Comparison of ENCODE assay signal across 10 cellular contexts in the genomic region with DNA sequence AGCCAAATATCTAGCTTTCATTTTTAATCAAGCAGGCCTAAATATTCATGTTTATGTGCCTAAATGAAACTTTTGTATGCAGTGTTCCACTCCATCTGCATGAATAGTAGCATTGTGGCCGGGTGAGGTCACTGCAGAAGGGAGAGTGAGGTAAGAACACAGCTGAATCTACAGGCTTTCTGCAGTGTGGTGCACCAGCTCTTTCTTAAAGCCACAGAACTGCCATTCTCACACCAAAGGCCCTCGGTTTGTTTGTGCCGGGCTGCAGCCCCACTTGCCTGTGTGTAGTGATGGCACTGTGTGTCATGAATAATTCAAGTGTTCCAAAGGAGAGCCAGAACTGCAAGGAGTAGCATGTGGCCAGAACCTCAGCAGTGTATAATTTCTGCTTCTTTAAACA.
A peak's percentile ranks its signal among the peaks of the same experiment; 100 is the strongest.
DNase-seq lines count a peak whose midpoint lies in the region; ATAC-seq and TF ChIP-seq lines count a peak whose summit lies in the region.
"Had no signal": no experiment of that assay in that cellular context is flagged by ENCODE, and none has a peak within 500 bp of the region (broad histone marks: within the 10 kb centered on the region; RNA-seq: fewer than 3 reads in every experiment).

No MANE protein-coding gene starts in this region.

- H3K27ac ChIP-seq in AG04450 (ENCODE audit: low read depth, low read length) = no peak overlapping the region

- H3K36me3 ChIP-seq in adipocyte (ENCODE audit: control insufficient read depth, insufficient read depth, low read length, severe bottlenecking) = no peaks in the 10 kb centered on the region

- H3K4me1 ChIP-seq in adipocyte (ENCODE audit: control insufficient read depth, insufficient read depth, low read length) = peaks cover 22% of the 10 kb centered on the region

- H3K27me3 ChIP-seq in AG04450 (ENCODE audit: control insufficient read depth, insufficient read depth, low read length) (no peaks in the 10 kb centered on the region), adipocyte (replicated peaks; ENCODE audit: control insufficient read depth, insufficient read depth, low read length) (no peaks in the 10 kb centered on the region)

- no peak for ATAC-seq in GM18505 (IDR thresholded peaks at IDR 0.05; ENCODE audit: unreplicated experiment)
- ATAC-seq in GM21737 (IDR thresholded peaks at IDR 0.05; ENCODE audit: unreplicated experiment) = no peak

- CTCF ChIA-PET in AG04450 (lab: Charles Lee) = interaction anchor here (0.6 to 1.1 kb wide), 5 partner anchors 16 to 367 kb away, joined by 3 to 5 read pairs (median 4); no protein-coding TSS in a partner anchor

- TF ChIP-seq CTCF in AG04450 (IDR thresholded peaks at IDR 0.05; ENCODE audit: low read depth, low read length) = peak; percentile 40

- DNase-seq in AG04450 (ENCODE audit: low read depth, low spot score) (no peak), HCEC 1CT (peak; percentile 64), adipocyte (ENCODE audit: low read depth) (peak; percentile 44), hippocampal formation (lab: John Stamatoyannopoulos, UW) (peak; percentile 85 to 98), iPS-NIHi7 (ENCODE audit: extremely low spot score) (no peak), UCSD-AML1 (lab: John Stamatoyannopoulos, UW; ENCODE audit: unreplicated experiment) (no peak)
- DNase-seq: activated CD4-positive, CD25-positive, alpha-beta regulatory T cell treated with anti-CD3 and anti-CD28 coated beads, Interleukin-2, amount 50 U/mL, for 72 hours; naive B cell had no signal

- no peak for TF ChIP-seq POLR2A in GM18505 (IDR thresholded peaks at IDR 0.05; ENCODE audit: borderline replicate concordance, extremely low read depth, insufficient read depth, insufficient read length)

- H3K9ac ChIP-seq in adipocyte (ENCODE audit: low read length) = no peak overlapping the region

- H3K4me3 ChIP-seq in AG04450 (ENCODE audit: low read depth, low read length) (no peak overlapping the region), adipocyte (ENCODE audit: low read length) (no peak overlapping the region)

- no peaks in the 10 kb centered on the region for H3K9me3 ChIP-seq in AG04450 (ENCODE audit: control insufficient read depth, insufficient read depth, low read length)
- H3K9me3 ChIP-seq in adipocyte (ENCODE audit: control insufficient read depth, low read length) = no peaks in the 10 kb centered on the region

- POLR2A ChIA-PET in AG04450 (lab: Yijun Ruan, JAX) = no interaction called here

Comparison
In these comparisons a context has a peak if more than half of its experiments do, and no peak if none do; other contexts are left out.
1. DNase-seq: peak in HCEC 1CT (single experiment), adipocyte (single experiment) and hippocampal formation (2 of 2); none in AG04450 (single experiment), iPS-NIHi7 (single experiment) and UCSD-AML1 (single experiment).